ENCODE assay signal across 11 cellular contexts in genomic region chr1:75135829-75136142, GRCh38. TPM values are rescaled to one million over a fixed set of nuclear protein-coding genes. Genes with fewer than 3 reads are reported as not detected.
DNase-seq lines count a peak whose midpoint lies in the region; ATAC-seq and TF ChIP-seq lines count a peak whose summit lies in the region.
"Had no signal": no experiment of that assay in that cellular context is flagged by ENCODE, and none has a peak within 500 bp of the region (broad histone marks: within the 10 kb centered on the region; RNA-seq: fewer than 3 reads in every experiment).

No MANE protein-coding gene starts in this region.

- H3K9ac ChIP-seq in SU-DHL-6 (ENCODE audit: low read length): 0 out of 2 replicates have a peak overlapping the region, but pooled peaks have one; percentile 8

- H3K27me3 Mint-ChIP-seq in activated CD4-positive, alpha-beta T cell treated with anti-CD3 and anti-CD28 coated beads, Interleukin-2, amount 10 ng/mL, durations not matched to agents 7 days and 5 days: peaks cover 87% of the 10 kb centered on the region
- H3K27me3 Mint-ChIP-seq in stimulated activated naive CD8-positive, alpha-beta T cell treated with anti-CD3 and anti-CD28 coated beads, Interleukin-15, amount 100 ng/mL, for 72 hours: peaks cover 74% of the 10 kb centered on the region

- peak overlapping the region; percentile 71 for H3K4me3 Mint-ChIP-seq in activated CD4-positive, alpha-beta T cell treated with anti-CD3 and anti-CD28 coated beads, Interleukin-2, amount 10 ng/mL, durations not matched to agents 7 days and 5 days
- peak overlapping the region; percentile 79 to 92 for H3K4me3 Mint-ChIP-seq in stimulated activated naive CD8-positive, alpha-beta T cell treated with anti-CD3 and anti-CD28 coated beads, Interleukin-15, amount 100 ng/mL, for 72 hours

- peaks cover 11% of the 10 kb centered on the region for H3K4me1 Mint-ChIP-seq in activated CD4-positive, alpha-beta T cell treated with anti-CD3 and anti-CD28 coated beads, Interleukin-2, amount 10 ng/mL, durations not matched to agents 7 days and 5 days
- H3K4me1 Mint-ChIP-seq in stimulated activated naive CD8-positive, alpha-beta T cell treated with anti-CD3 and anti-CD28 coated beads, Interleukin-15, amount 100 ng/mL, for 72 hours: peaks cover 33% of the 10 kb centered on the region

- H3K4me3 ChIP-seq in SU-DHL-6 (ENCODE audit: insufficient read depth, low read length, poor library complexity, severe bottlenecking) (peak overlapping the region; percentile 35), iPS DF 6.9 (ENCODE audit: low read length) (peak overlapping the region; percentile 20; the same call in 1 of the 2 replicates)

- H3F3A ChIP-seq in SU-DHL-6 (ENCODE audit: insufficient read depth): no peaks in the 10 kb centered on the region

- POLR2A ChIA-PET in activated CD4-positive, alpha-beta T cell treated with anti-CD3 and anti-CD28 coated beads, Interleukin-2, amount 10 ng/mL, durations not matched to agents 7 days and 5 days (lab: Charles Lee): no interaction called here

- H3K9me3 Mint-ChIP-seq in activated CD4-positive, alpha-beta T cell treated with anti-CD3 and anti-CD28 coated beads, Interleukin-2, amount 10 ng/mL, durations not matched to agents 7 days and 5 days: peaks cover 14% of the 10 kb centered on the region
- H3K9me3 Mint-ChIP-seq in stimulated activated naive CD8-positive, alpha-beta T cell treated with anti-CD3 and anti-CD28 coated beads, Interleukin-15, amount 100 ng/mL, for 72 hours: no peaks in the 10 kb centered on the region

- H3K79me2 ChIP-seq in SU-DHL-6 (ENCODE audit: insufficient read depth, low read length): no peaks in the 10 kb centered on the region

- H3K36me3 ChIP-seq in SU-DHL-6 (ENCODE audit: low read length): no peaks in the 10 kb centered on the region
- H3K36me3 ChIP-seq in iPS DF 6.9 (ENCODE audit: control insufficient read depth, insufficient read depth, low read length): no peaks in the 10 kb centered on the region

- DNase-seq in activated CD4-positive, alpha-beta T cell treated with anti-CD3 and anti-CD28 coated beads, Interleukin-2, amount 10 ng/mL, durations not matched to agents 7 days and 5 days: no peak
- no peak for DNase-seq in activated CD4-positive, alpha-beta T cell treated with anti-CD3 and anti-CD28 coated beads for 1 hour
- DNase-seq in iPS DF 6.9 (ENCODE audit: low read depth, low spot score) (no peak), C1 segment of cervical spinal cord (lab: John Stamatoyannopoulos, UW) (no peak)
- DNase-seq in stimulated activated naive CD8-positive, alpha-beta T cell treated with anti-CD3 and anti-CD28 coated beads, Interleukin-15, amount 100 ng/mL, for 72 hours: no peak
- no peak for DNase-seq in stimulated activated CD4-positive, alpha-beta T cell treated with anti-CD3 and anti-CD28 coated beads, Interleukin-4, amount 100 ng/mL, for 24 hours
- DNase-seq: effector CD8-positive, alpha-beta T cell had no signal

- H3K9me3 ChIP-seq in SU-DHL-6 (ENCODE audit: insufficient read depth, low read length) (no peaks in the 10 kb centered on the region), iPS DF 6.9 (ENCODE audit: control insufficient read depth, insufficient read depth, low read length) (no peaks in the 10 kb centered on the region)

- H2AFZ ChIP-seq in SU-DHL-6 (ENCODE audit: low read depth, low read length, severe bottlenecking): no peak overlapping the region

- H3K27ac ChIP-seq in SU-DHL-6 (ENCODE audit: low read depth, low read length) (no peak overlapping the region), iPS DF 6.9 (ENCODE audit: low read length) (no peak overlapping the region)

- TF ChIP-seq CTCF in SU-DHL-6 (IDR thresholded peaks at IDR 0.05; ENCODE audit: insufficient read depth, low read length, poor library complexity, severe bottlenecking): no peak

- H3K36me3 Mint-ChIP-seq in activated CD4-positive, alpha-beta T cell treated with anti-CD3 and anti-CD28 coated beads, Interleukin-2, amount 10 ng/mL, durations not matched to agents 7 days and 5 days (ENCODE audit: low read depth): peaks cover 11% of the 10 kb centered on the region

- H3K27ac Mint-ChIP-seq in activated CD4-positive, alpha-beta T cell treated with anti-CD3 and anti-CD28 coated beads, Interleukin-2, amount 10 ng/mL, durations not matched to agents 7 days and 5 days: no peak overlapping the region
- H3K27ac Mint-ChIP-seq in stimulated activated naive CD8-positive, alpha-beta T cell treated with anti-CD3 and anti-CD28 coated beads, Interleukin-15, amount 100 ng/mL, for 72 hours: no peak overlapping the region

- peak overlapping the region; percentile 61 for H3K4me2 ChIP-seq in SU-DHL-6 (ENCODE audit: low read depth, low read length, poor library complexity, severe bottlenecking)

- H3K27me3 ChIP-seq in SU-DHL-6 (ENCODE audit: low read length): no peaks in the 10 kb centered on the region
- H3K27me3 ChIP-seq in iPS DF 6.9 (ENCODE audit: control insufficient read depth, insufficient read depth, low read length): peaks cover 50% of the 10 kb centered on the region

- no peaks in the 10 kb centered on the region for H3K9me2 ChIP-seq in SU-DHL-6 (replicated peaks; ENCODE audit: insufficient read depth, low read length)

- ATAC-seq in stimulated activated naive CD8-positive, alpha-beta T cell treated with anti-CD3 and anti-CD28 coated beads, Interleukin-15, amount 100 ng/mL, for 72 hours: no peak
- no peak for ATAC-seq in GM18867 (IDR thresholded peaks at IDR 0.05; ENCODE audit: unreplicated experiment)

- CTCF ChIA-PET in activated CD4-positive, alpha-beta T cell treated with anti-CD3 and anti-CD28 coated beads, Interleukin-2, amount 10 ng/mL, durations not matched to agents 7 days and 5 days (lab: Charles Lee): no interaction called here

- peaks cover 4% of the 10 kb centered on the region; the same call in 1 of the 2 replicates for H3K4me1 ChIP-seq in iPS DF 6.9 (ENCODE audit: control insufficient read depth, insufficient read depth, low read length)

- WGBS in iPS DF 6.9 (ENCODE audit: insufficient coverage, insufficient read length): no CpG with 5 or more reads among the region's 8 CpGs

- no peaks in the 10 kb centered on the region for H4K20me1 ChIP-seq in SU-DHL-6 (ENCODE audit: low read depth, low read length)

RNA-seq across cellular contexts. Expression of gene LHX8, which starts 1.6 kb away (rescaled TPM):
- total RNA-seq in activated CD4-positive, alpha-beta T cell treated with anti-CD3 and anti-CD28 coated beads, Interleukin-2, amount 10 ng/mL, durations not matched to agents 7 days and 5 days: not detected
- total RNA-seq: mesenteric fat pad, OCI-LY7 had no signal
